In genomic region chr5:160271396-160271795, GRCh38 we compare ENCODE assay signal across 1 cellular context.
TF ChIP-seq lines count a peak whose summit lies in the region.

No MANE protein-coding gene starts in this region.

TF ChIP-seq in GM23338, 12 proteins besides CTCF, POLR2A, EP300 and RAD21 (continued from another document):
- TF ChIP-seq ETS1 (IDR thresholded peaks at IDR 0.05): no peak
- TF ChIP-seq REST (IDR thresholded peaks at IDR 0.05; ENCODE audit: unreplicated experiment): no peak
- TF ChIP-seq STAT1 (IDR thresholded peaks at IDR 0.05; ENCODE audit: unreplicated experiment): no peak
- no peak for TF ChIP-seq CREB1 (CRISPR knock-in tag; IDR thresholded peaks at IDR 0.05; ENCODE audit: low read depth)
- TF ChIP-seq NANOG (IDR thresholded peaks at IDR 0.05; ENCODE audit: borderline replicate concordance): no peak
- no peak for TF ChIP-seq POLR2AphosphoS5 (IDR thresholded peaks at IDR 0.05; ENCODE audit: low read depth)
TF ChIP-seq in GM23338: peak in this region for 0.
